ENCODE assay signal across 8 cellular contexts in genomic region chr2:69013123-69013836, GRCh38. TPM values are rescaled to one million over a fixed set of nuclear protein-coding genes. Genes with fewer than 3 reads are reported as not detected.
DNase-seq lines count a peak whose midpoint lies in the region; ATAC-seq and TF ChIP-seq lines count a peak whose summit lies in the region.

ANTXR1 (plus strand) TSS chr2:69013179; CDS start chr2:69013500, 321 bp downstream.

- H2AFZ ChIP-seq in PC-9 (peak within 1 kb of the TSS; percentile 98), Karpas-422 (ENCODE audit: low read length) (no peak within 1 kb of the TSS)

- no peaks in the 10 kb centered on the region for H3K36me3 ChIP-seq in BLaER1 treated with 17β-estradiol and CSF1 and Interleukin-3, amounts not matched to agents 10 nM and 100 nM
- no peaks in the 10 kb centered on the region for H3K36me3 ChIP-seq in PC-9 (ENCODE audit: low read depth)
- H3K36me3 ChIP-seq in sigmoid colon, result no peaks in the 10 kb centered on the region
- no peaks in the 10 kb centered on the region for H3K36me3 ChIP-seq in Karpas-422 (ENCODE audit: insufficient read depth, low read length)

- no peak for ATAC-seq in GM19395 (IDR thresholded peaks at IDR 0.05; ENCODE audit: unreplicated experiment)

- H3K27me3 ChIP-seq in BLaER1 treated with 17β-estradiol and CSF1 and Interleukin-3, amounts not matched to agents 10 nM and 100 nM, result peaks cover 22 to 41% (median 29%) of the 10 kb centered on the region in 11 experiments
- no peaks in the 10 kb centered on the region for H3K27me3 ChIP-seq in PC-9 (ENCODE audit: insufficient read depth, low read depth)
- no peaks in the 10 kb centered on the region for H3K27me3 ChIP-seq in sigmoid colon
- peaks cover 2% of the 10 kb centered on the region; the same call in 1 of the 2 replicates for H3K27me3 ChIP-seq in Karpas-422 (ENCODE audit: low read length)

- peaks cover 14% of the 10 kb centered on the region for H3K79me2 ChIP-seq in PC-9 (ENCODE audit: low read depth)
- H3K79me2 ChIP-seq in Karpas-422 (ENCODE audit: low read length), result no peaks in the 10 kb centered on the region

- CTCF ChIA-PET in PC-9 (lab: Charles Lee) (interaction anchor here (0.5 to 1.2 kb wide), 9 partner anchors 63 to 873 kb away, joined by 3 to 18 read pairs (median 5); partner anchors contain the start of gene FBXO48), MCF 10A (lab: Yijun Ruan, JAX) (interaction anchor here (0.6 to 3.2 kb wide), 19 partner anchors 10 to 1722 kb away, joined by 3 to 30 read pairs (median 3); no protein-coding TSS in a partner anchor)

- POLR2A ChIA-PET in PC-9 (lab: Charles Lee; ENCODE audit: unreplicated experiment) (no interaction called here), MCF 10A (lab: Yijun Ruan, JAX) (interaction anchor here (0.6 to 1.2 kb wide), 7 partner anchors 9 to 532 kb away, joined by 3 to 4 read pairs (median 3); no protein-coding TSS in a partner anchor)

- peak; percentile 58 for DNase-seq in HPDE6-E6E7 (ENCODE audit: extremely low spot score)
- DNase-seq in PC-9, result peak; percentile 56 to 63
- peak; percentile 83 for DNase-seq in MCF 10A (ENCODE audit: unreplicated experiment)
- DNase-seq in sigmoid colon, result peak; percentile 84
- DNase-seq in Karpas-422, result no peak

- intact Hi-C loops in PC-9 (cut with micrococcal nuclease; ENCODE audit: unreplicated experiment), result loop anchor here (1.0 to 10.0 kb wide), 5 partner anchors 41 to 548 kb away; partner anchors contain the start of genes APLF, FBXO48 and GKN1
- intact Hi-C loops in MCF 10A (cut with micrococcal nuclease), result loop anchor here (1.0 kb wide), 3 partner anchors 70 to 294 kb away; no protein-coding TSS in a partner anchor
- intact Hi-C loops in sigmoid colon (cut with DNase I), result loop anchor here (1.0 to 10.0 kb wide), 6 partner anchors 68 to 424 kb away; partner anchors contain the start of genes GFPT1 and NFU1

- no peaks in the 10 kb centered on the region for H3K9me2 ChIP-seq in PC-9 (ENCODE audit: insufficient read depth)
- no peaks in the 10 kb centered on the region for H3K9me2 ChIP-seq in Karpas-422 (replicated peaks; ENCODE audit: insufficient read depth, low read length)

- WGBS in sigmoid colon, 2 donors, result 1 to 2% methylated on average over 63 of the region's 63 CpGs

- H3K9ac ChIP-seq in BLaER1 treated with 17β-estradiol and CSF1 and Interleukin-3, amounts not matched to agents 10 nM and 100 nM, result peak within 1 kb of the TSS; percentile 60 to 81 (median 72)
- H3K9ac ChIP-seq in Karpas-422 (ENCODE audit: low read length), result no peak within 1 kb of the TSS

- BruUV-seq in PC-9 (replicated peaks; lab: Mats Ljungman, UMichigan) (no TSS peak), MCF 10A (replicated peaks; lab: Mats Ljungman, UMichigan) (TSS peak; percentile 41)

- TF ChIP-seq CTCF in PC-9 (conservative IDR thresholded peaks at IDR 0.05) (peak; percentile 48; the same call in 1 of the 2 replicates), MCF 10A (IDR thresholded peaks at IDR 0.05; ENCODE audit: unreplicated experiment) (no peak), sigmoid colon (IDR thresholded peaks at IDR 0.05) (peak in 1 of 4 experiments; percentile 45)

- H3K4me1 ChIP-seq in BLaER1 treated with 17β-estradiol and CSF1 and Interleukin-3, amounts not matched to agents 10 nM and 100 nM, result peaks cover 11 to 20% (median 15%) of the 10 kb centered on the region in 10 experiments; a peak in 18 of 20 replicates
- H3K4me1 ChIP-seq in PC-9 (replicated peaks; ENCODE audit: insufficient read depth) (peaks cover 15% of the 10 kb centered on the region), sigmoid colon (peaks cover 0 to 54% (median 33%) of the 10 kb centered on the region in 4 donors), Karpas-422 (ENCODE audit: low read length) (no peaks in the 10 kb centered on the region)

- H3K27ac Mint-ChIP-seq in MCF 10A (ENCODE audit: low read depth, unreplicated experiment), result peak within 1 kb of the TSS; percentile 31

- no peaks in the 10 kb centered on the region for H3K9me3 ChIP-seq in BLaER1 treated with 17β-estradiol and CSF1 and Interleukin-3, amounts not matched to agents 10 nM and 100 nM (replicated peaks in 1 of 11)
- H3K9me3 ChIP-seq in PC-9 (ENCODE audit: insufficient read depth, low read depth) (no peaks in the 10 kb centered on the region), iPS-18c (ENCODE audit: control insufficient read depth, insufficient read depth, low read length) (no peaks in the 10 kb centered on the region), sigmoid colon (no peaks in the 10 kb centered on the region), Karpas-422 (ENCODE audit: low read length) (no peaks in the 10 kb centered on the region)

- H3K4me3 ChIP-seq in BLaER1 treated with 17β-estradiol and CSF1 and Interleukin-3, amounts not matched to agents 10 nM and 100 nM, result peak within 1 kb of the TSS; percentile 70 to 83 (median 77)
- H3K4me3 ChIP-seq in PC-9 (peak within 1 kb of the TSS; percentile 98), iPS-18c (ENCODE audit: insufficient read depth, low read depth, low read length) (peak within 1 kb of the TSS; percentile 93), sigmoid colon (peak within 1 kb of the TSS; percentile 71 to 94 (median 88)), Karpas-422 (ENCODE audit: low read length) (no peak within 1 kb of the TSS)

- TF ChIP-seq EP300 in sigmoid colon (IDR thresholded peaks at IDR 0.05), result no peak

- no peaks in the 10 kb centered on the region for H3F3A ChIP-seq in PC-9 (ENCODE audit: insufficient read depth, low read depth)

- no peaks in the 10 kb centered on the region for H3K9me3 Mint-ChIP-seq in MCF 10A (ENCODE audit: unreplicated experiment)

- no peaks in the 10 kb centered on the region for H3K27me3 Mint-ChIP-seq in MCF 10A (ENCODE audit: insufficient read depth, unreplicated experiment)

- peak within 1 kb of the TSS; percentile 99 for H3K4me3 Mint-ChIP-seq in MCF 10A (ENCODE audit: unreplicated experiment)

- H3K4me2 ChIP-seq in BLaER1 treated with 17β-estradiol and CSF1 and Interleukin-3, amounts not matched to agents 10 nM and 100 nM, result peak within 1 kb of the TSS; percentile 88 to 98 (median 97)
- H3K4me2 ChIP-seq in PC-9 (peak within 1 kb of the TSS; percentile 97), Karpas-422 (ENCODE audit: low read depth, low read length, poor library complexity, severe bottlenecking) (no peak within 1 kb of the TSS)

- peaks cover 0 to 9% (median 0%) of the 10 kb centered on the region in 11 experiments; a peak in 4 of 22 replicates for H4K20me1 ChIP-seq in BLaER1 treated with 17β-estradiol and CSF1 and Interleukin-3, amounts not matched to agents 10 nM and 100 nM
- H4K20me1 ChIP-seq in PC-9 (ENCODE audit: insufficient read depth) (peaks cover 3% of the 10 kb centered on the region; the same call in 1 of the 2 replicates), Karpas-422 (ENCODE audit: insufficient read depth, low read depth, low read length) (no peaks in the 10 kb centered on the region)

- H3K4me1 Mint-ChIP-seq in MCF 10A (ENCODE audit: insufficient read depth, unreplicated experiment), result peaks cover 16% of the 10 kb centered on the region

- peak within 1 kb of the TSS in 10 of 11 experiments; percentile 29 to 61 (median 46); a peak in 18 of 22 replicates for H3K27ac ChIP-seq in BLaER1 treated with 17β-estradiol and CSF1 and Interleukin-3, amounts not matched to agents 10 nM and 100 nM
- no peak within 1 kb of the TSS for H3K27ac ChIP-seq in PC-9
- H3K27ac ChIP-seq in sigmoid colon, result peak within 1 kb of the TSS; percentile 80 to 94 (median 92)
- H3K27ac ChIP-seq in Karpas-422 (ENCODE audit: low read length), result no peak within 1 kb of the TSS

- peak in 1 of 2 donors; percentile 33 for TF ChIP-seq POLR2A in sigmoid colon (IDR thresholded peaks at IDR 0.05)

- H3K36me3 Mint-ChIP-seq in MCF 10A (ENCODE audit: insufficient read depth, unreplicated experiment), result no peaks in the 10 kb centered on the region

RNA-seq across cellular contexts. Expression of gene ANTXR1, which starts in this region (rescaled TPM):
- total RNA-seq in PC-9 (2021), result 36.1 and 48.3 TPM in 2 replicates
- total RNA-seq in MCF 10A (2022), result 33.1 and 33.8 TPM in 2 replicates
- total RNA-seq in sigmoid colon, result 10 to 100 TPM; 44.6 to 79.8 (median 53.2) TPM
- 10 to 100 TPM in 1 of 3 donors, 1 to 10 TPM in 2; 3.0 to 28.8 (median 8.3) TPM for polyA plus RNA-seq in sigmoid colon
- not detected in 2 replicates for total RNA-seq in Karpas-422 (2014; rRNA removed; shearing (Covaris generic); ENCODE audit: low replicate concordance)

Comparison
In these comparisons a context has a peak if more than half of its experiments do, and no peak if none do; other contexts are left out.
1. RNA of gene ANTXR1 (total RNA-seq): 44.6 to 79.8 TPM in sigmoid colon, 36.1 to 48.3 TPM in PC-9 and 33.1 to 33.8 TPM in MCF 10A; not detected in Karpas-422; every median in the first group is over 10 times any median in the second.
2. H3K27ac ChIP-seq: peak in BLaER1 treated with 17β-estradiol and CSF1 and Interleukin-3, amounts not matched to agents 10 nM and 100 nM (10 of 11) and sigmoid colon (4 of 4); none in PC-9 (single experiment) and Karpas-422 (single experiment).